Comparison of ENCODE assay signal across 28 cellular contexts in the genomic region with DNA sequence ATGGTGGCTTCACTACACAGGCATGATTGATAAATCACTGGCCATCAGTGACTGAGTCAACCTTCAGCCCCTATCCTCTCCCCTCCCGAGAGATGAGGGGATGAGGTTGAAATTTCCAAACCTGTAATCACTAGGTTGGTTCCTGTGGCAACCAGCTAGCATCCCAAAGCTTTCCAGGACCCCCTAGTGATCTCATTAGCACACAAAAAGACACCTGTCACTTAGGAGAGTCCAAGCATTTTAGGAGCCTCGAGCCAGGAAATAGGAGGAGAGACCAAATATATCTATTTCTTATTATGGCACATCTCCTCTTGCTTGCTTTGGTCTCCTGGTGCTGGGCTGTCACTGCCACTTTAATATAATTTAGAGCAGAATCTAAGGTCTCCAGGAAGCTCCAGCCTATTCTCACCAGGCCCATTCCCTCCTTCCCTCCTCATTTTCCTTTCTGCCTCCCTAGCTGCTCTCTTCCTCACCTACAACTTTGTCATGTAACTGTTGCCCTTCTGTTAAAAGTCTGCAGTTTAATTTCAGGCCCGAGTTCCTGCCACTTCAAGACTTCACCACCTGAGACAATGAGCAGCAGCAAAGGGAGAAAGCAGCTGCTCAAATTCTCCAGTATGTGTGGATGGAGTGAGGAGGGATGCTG. TPM values are rescaled to one million over a fixed set of nuclear protein-coding genes. Genes with fewer than 3 reads are reported as not detected.
A peak's percentile ranks its signal among the peaks of the same experiment; 100 is the strongest.
DNase-seq lines count a peak whose midpoint lies in the region; ATAC-seq and TF ChIP-seq lines count a peak whose summit lies in the region.
"Had no signal": no experiment of that assay in that cellular context is flagged by ENCODE, and none has a peak within 500 bp of the region (broad histone marks: within the 10 kb centered on the region; RNA-seq: fewer than 3 reads in every experiment).

No MANE protein-coding gene starts in this region.

- H3K4me1 ChIP-seq in endodermal cell (ENCODE audit: control insufficient read depth, insufficient read depth, low read length) (peaks cover 6% of the 10 kb centered on the region), neural progenitor cell (peaks cover 16% of the 10 kb centered on the region)
- H3K4me1 ChIP-seq in naive thymus-derived CD4-positive, alpha-beta T cell (ENCODE audit: control insufficient read depth in 2 of 2, insufficient read depth in 2 of 2, low read length in 2 of 2) = no peaks in the 10 kb centered on the region
- H3K4me1 ChIP-seq: ascending aorta, suprapubic skin had no signal

- DNase-seq in NCI-H1092 treated with DMSO at 0.1 percent for 48 hours (lab: John Stamatoyannopoulos, UW) (peak; percentile 12), NCI-H1092 (lab: John Stamatoyannopoulos, UW) (no peak), NCI-H345 (lab: John Stamatoyannopoulos, UW) (peak; percentile 68), endodermal cell (peak; percentile 67), neural progenitor cell (ENCODE audit: low spot score) (no peak), NCI-H446 treated with DMSO at 0.1 percent for 48 hours (lab: John Stamatoyannopoulos, UW) (no peak)
- no peak for DNase-seq in naive thymus-derived CD4-positive, alpha-beta T cell
- DNase-seq: 8988T; activated CD4-positive, alpha-beta memory T cell treated with anti-CD3 and anti-CD28 coated beads, Interleukin-2, amount 10 ng/mL, durations not matched to agents 7 days and 5 days; activated CD4-positive, alpha-beta T cell treated with anti-CD3 and anti-CD28 coated beads for 1 hour; activated CD8-positive, alpha-beta memory T cell treated with anti-CD3 and anti-CD28 coated beads, Interleukin-2, amount 50 U/mL, for 48 hours; cortex of kidney; effector memory CD8-positive, alpha-beta T cell; foreskin fibroblast; left ventricle myocardium superior; NK-92 treated with Interleukin-12 subunit alpha and Interleukin-12 subunit beta, amount 100 ng/mL, for 24 hours; Right ventricle myocardium superior; stimulated activated CD4-positive, alpha-beta T cell treated with anti-CD3 and anti-CD28 coated beads, Interleukin-15, amount 100 ng/mL, for 24 hours; stimulated activated naive CD4-positive, alpha-beta T cell; T-helper 2 cell had no signal

- H3K9me3 Mint-ChIP-seq in endodermal cell (peaks cover 11% of the 10 kb centered on the region), neural progenitor cell (peaks cover 7% of the 10 kb centered on the region)
- H3K9me3 Mint-ChIP-seq in naive thymus-derived CD4-positive, alpha-beta T cell = peaks cover 0 to 7% (median 2%) of the 10 kb centered on the region in 11 donors
- H3K9me3 Mint-ChIP-seq: activated CD4-positive, alpha-beta memory T cell treated with anti-CD3 and anti-CD28 coated beads, Interleukin-2, amount 10 ng/mL, durations not matched to agents 7 days and 5 days; activated naive CD4-positive, alpha-beta T cell treated with anti-CD3 and anti-CD28 coated beads, Interleukin-2, amount 50 U/mL, for 24 hours; activated T-helper 17 cell treated with anti-CD3 and anti-CD28 coated beads, Interleukin-2, amount 50 U/mL, for 72 hours; effector memory CD8-positive, alpha-beta T cell; IgD-negative memory B cell had no signal

- H3K4me2 ChIP-seq in neural progenitor cell = no peak overlapping the region

- H3K4me1 Mint-ChIP-seq in endodermal cell (peaks cover 34% of the 10 kb centered on the region), neural progenitor cell (peaks cover 10% of the 10 kb centered on the region)
- peaks cover 0 to 1% (median 0%) of the 10 kb centered on the region in 7 donors for H3K4me1 Mint-ChIP-seq in naive thymus-derived CD4-positive, alpha-beta T cell
- H3K4me1 Mint-ChIP-seq: activated CD4-positive, alpha-beta memory T cell treated with anti-CD3 and anti-CD28 coated beads, Interleukin-2, amount 10 ng/mL, durations not matched to agents 7 days and 5 days; activated naive CD4-positive, alpha-beta T cell treated with anti-CD3 and anti-CD28 coated beads, Interleukin-2, amount 50 U/mL, for 24 hours; activated T-helper 17 cell treated with anti-CD3 and anti-CD28 coated beads, Interleukin-2, amount 50 U/mL, for 72 hours; IgD-negative memory B cell had no signal

- H3K27ac ChIP-seq in endodermal cell (ENCODE audit: low read depth, low read length) = no peak overlapping the region
- H3K27ac ChIP-seq in neural progenitor cell = no peak overlapping the region
- no peak overlapping the region for H3K27ac ChIP-seq in naive thymus-derived CD4-positive, alpha-beta T cell (ENCODE audit: low read depth, low read length)
- H3K27ac ChIP-seq: ascending aorta, cardiac muscle cell, suprapubic skin had no signal

- peak overlapping the region; percentile 41 for H2AFZ ChIP-seq in neural progenitor cell (replicated peaks)

- H3K36me3 Mint-ChIP-seq in endodermal cell (ENCODE audit: low read depth) = no peaks in the 10 kb centered on the region
- H3K36me3 Mint-ChIP-seq in neural progenitor cell = peaks cover 2% of the 10 kb centered on the region
- H3K36me3 Mint-ChIP-seq in naive thymus-derived CD4-positive, alpha-beta T cell = peaks cover 0 to 8% (median 7%) of the 10 kb centered on the region in 5 donors

- POLR2A ChIA-PET in naive thymus-derived CD4-positive, alpha-beta T cell (lab: Charles Lee) = no interaction called here

- H4K20me1 ChIP-seq in neural progenitor cell (ENCODE audit: low read depth) = no peaks in the 10 kb centered on the region

- no peak for TF ChIP-seq CTCF in endodermal cell (conservative IDR thresholded peaks at IDR 0.05)
- no peak for TF ChIP-seq CTCF in neural progenitor cell (IDR thresholded peaks at IDR 0.05)

- no peaks in the 10 kb centered on the region for H3K27me3 Mint-ChIP-seq in endodermal cell (ENCODE audit: insufficient read depth)
- H3K27me3 Mint-ChIP-seq in neural progenitor cell (ENCODE audit: insufficient read depth, low read depth) = no peaks in the 10 kb centered on the region
- H3K27me3 Mint-ChIP-seq in naive thymus-derived CD4-positive, alpha-beta T cell = no peaks in the 10 kb centered on the region
- H3K27me3 Mint-ChIP-seq: activated CD4-positive, alpha-beta memory T cell treated with anti-CD3 and anti-CD28 coated beads, Interleukin-2, amount 10 ng/mL, durations not matched to agents 7 days and 5 days; activated naive CD4-positive, alpha-beta T cell treated with anti-CD3 and anti-CD28 coated beads, Interleukin-2, amount 50 U/mL, for 24 hours; activated T-helper 17 cell treated with anti-CD3 and anti-CD28 coated beads, Interleukin-2, amount 50 U/mL, for 72 hours; effector memory CD8-positive, alpha-beta T cell had no signal

- no peak overlapping the region for H3K27ac Mint-ChIP-seq in endodermal cell
- no peak overlapping the region for H3K27ac Mint-ChIP-seq in neural progenitor cell
- H3K27ac Mint-ChIP-seq in naive thymus-derived CD4-positive, alpha-beta T cell = no peak overlapping the region
- H3K27ac Mint-ChIP-seq: activated CD4-positive, alpha-beta memory T cell treated with anti-CD3 and anti-CD28 coated beads, Interleukin-2, amount 10 ng/mL, durations not matched to agents 7 days and 5 days; activated naive CD4-positive, alpha-beta T cell treated with anti-CD3 and anti-CD28 coated beads, Interleukin-2, amount 50 U/mL, for 24 hours; activated T-helper 17 cell treated with anti-CD3 and anti-CD28 coated beads, Interleukin-2, amount 50 U/mL, for 72 hours; effector memory CD8-positive, alpha-beta T cell; IgD-negative memory B cell had no signal

- H3K9me3 ChIP-seq in endodermal cell (ENCODE audit: control insufficient read depth, low read length) (peaks cover 11% of the 10 kb centered on the region), neural progenitor cell (ENCODE audit: low read depth) (no peaks in the 10 kb centered on the region)
- no peaks in the 10 kb centered on the region for H3K9me3 ChIP-seq in naive thymus-derived CD4-positive, alpha-beta T cell (ENCODE audit: control insufficient read depth in 2 of 3, low read length in 3 of 3)
- H3K9me3 ChIP-seq: ascending aorta, suprapubic skin had no signal

- no peaks in the 10 kb centered on the region for H3K79me2 ChIP-seq in neural progenitor cell (ENCODE audit: low read depth)

- intact Hi-C loops in naive thymus-derived CD4-positive, alpha-beta T cell (cut with micrococcal nuclease) = no loop called here

- CTCF ChIA-PET in naive thymus-derived CD4-positive, alpha-beta T cell (lab: Charles Lee) = no interaction called here

- no peaks in the 10 kb centered on the region for H3K36me3 ChIP-seq in endodermal cell (ENCODE audit: control insufficient read depth, insufficient read depth, low read length)
- no peaks in the 10 kb centered on the region for H3K36me3 ChIP-seq in neural progenitor cell
- no peaks in the 10 kb centered on the region for H3K36me3 ChIP-seq in naive thymus-derived CD4-positive, alpha-beta T cell (ENCODE audit: control insufficient read depth in 2 of 3, insufficient read depth in 3 of 3, low read length in 3 of 3)
- H3K36me3 ChIP-seq: ascending aorta, cardiac muscle cell, suprapubic skin had no signal

- no peaks in the 10 kb centered on the region for H3F3A ChIP-seq in neural progenitor cell (ENCODE audit: low read depth)

- ATAC-seq in GM18867 (IDR thresholded peaks at IDR 0.05; ENCODE audit: unreplicated experiment) = no peak
- no peak for ATAC-seq in naive thymus-derived CD4-positive, alpha-beta T cell
- ATAC-seq: activated T-helper 17 cell treated with anti-CD3 and anti-CD28 coated beads, Interleukin-2, amount 50 U/mL, for 72 hours; effector memory CD8-positive, alpha-beta T cell; esophagus mucosa; left ventricle myocardium superior had no signal

- H3K9ac ChIP-seq in endodermal cell (ENCODE audit: extremely low read depth, low read length, poor library complexity, severe bottlenecking) = no peak overlapping the region
- no peak overlapping the region for H3K9ac ChIP-seq in neural progenitor cell

- H3K4me3 ChIP-seq in endodermal cell (ENCODE audit: low read length) (no peak overlapping the region), neural progenitor cell (no peak overlapping the region)
- H3K4me3 ChIP-seq in naive thymus-derived CD4-positive, alpha-beta T cell (ENCODE audit: low read length) = no peak overlapping the region
- H3K4me3 ChIP-seq: ascending aorta, cardiac muscle cell, suprapubic skin had no signal

- H3K27me3 ChIP-seq in endodermal cell (ENCODE audit: control insufficient read depth, insufficient read depth, low read length, poor library complexity, severe bottlenecking) = no peaks in the 10 kb centered on the region
- no peaks in the 10 kb centered on the region for H3K27me3 ChIP-seq in neural progenitor cell
- no peaks in the 10 kb centered on the region for H3K27me3 ChIP-seq in naive thymus-derived CD4-positive, alpha-beta T cell (ENCODE audit: control insufficient read depth in 2 of 2, insufficient read depth in 2 of 2, low read length in 2 of 2)
- H3K27me3 ChIP-seq: ascending aorta, cardiac muscle cell, suprapubic skin had no signal

- H3K4me3 Mint-ChIP-seq in endodermal cell (no peak overlapping the region), neural progenitor cell (no peak overlapping the region)
- no peak overlapping the region for H3K4me3 Mint-ChIP-seq in naive thymus-derived CD4-positive, alpha-beta T cell
- H3K4me3 Mint-ChIP-seq: activated CD4-positive, alpha-beta memory T cell treated with anti-CD3 and anti-CD28 coated beads, Interleukin-2, amount 10 ng/mL, durations not matched to agents 7 days and 5 days; activated naive CD4-positive, alpha-beta T cell treated with anti-CD3 and anti-CD28 coated beads, Interleukin-2, amount 50 U/mL, for 24 hours; activated T-helper 17 cell treated with anti-CD3 and anti-CD28 coated beads, Interleukin-2, amount 50 U/mL, for 72 hours; effector memory CD8-positive, alpha-beta T cell; IgD-negative memory B cell had no signal

- WGBS in endodermal cell (ENCODE audit: insufficient coverage in 1 of 2, insufficient read length in 1 of 2), 2 experiments = 36 to 40% methylated on average over 2 to 3 of the region's 3 CpGs

RNA-seq across cellular contexts. Expression of a gene that starts 33.2 kb away (rescaled TPM):
- total RNA-seq in endodermal cell (10 to 100 TPM; 21.7 to 36.1 TPM), neural progenitor cell (ENCODE audit: low replicate concordance) (47.6 and 71.5 TPM in 2 replicates)
- polyA plus RNA-seq in endodermal cell (2013, experiment 1 of 2) = 41.1 TPM
- polyA plus RNA-seq in endodermal cell (2013, experiment 2 of 2) = 42.3 TPM
- total RNA-seq in naive thymus-derived CD4-positive, alpha-beta T cell = 10 to 100 TPM; 18.5 to 30.2 (median 21.1) TPM
- polyA plus RNA-seq in naive thymus-derived CD4-positive, alpha-beta T cell = 1 to 10 TPM; 2.5 to 2.9 TPM

Comparison
In these comparisons a context has a peak if more than half of its experiments do, and no peak if none do; other contexts are left out.
1. DNase-seq: peak in NCI-H1092 treated with DMSO at 0.1 percent for 48 hours (single experiment), NCI-H345 (single experiment) and endodermal cell (single experiment); none in NCI-H1092 (single experiment), neural progenitor cell (single experiment), naive thymus-derived CD4-positive, alpha-beta T cell (0 of 9) and NCI-H446 treated with DMSO at 0.1 percent for 48 hours (single experiment).